1 cellular context compared by ENCODE assay signal in genomic region chr18:23551978-23552377, GRCh38.
TF ChIP-seq lines count a peak whose summit lies in the region.

No MANE protein-coding gene starts in this region.

TF ChIP-seq in HepG2, 621 proteins besides CTCF, POLR2A, EP300 and RAD21:
- TF ChIP-seq ZNF138 (CRISPR knock-in tag; IDR thresholded peaks at IDR 0.05; ENCODE audit: low read depth) (no peak), ZNF121 (CRISPR knock-in tag; IDR thresholded peaks at IDR 0.05) (peak; percentile 74), MTF2 (CRISPR knock-in tag; IDR thresholded peaks at IDR 0.05; ENCODE audit: borderline replicate concordance) (no peak), RBM22 (optimal IDR thresholded peaks at IDR 0.05; ENCODE audit: low read length) (peak; percentile 36), NFATC3 (CRISPR knock-in tag; IDR thresholded peaks at IDR 0.05) (no peak), ERF (CRISPR knock-in tag; IDR thresholded peaks at IDR 0.05) (no peak)
